In genomic region chr16:80347900-80348299, GRCh38 we compare ENCODE assay signal across 12 cellular contexts.
A peak's percentile ranks its signal among the peaks of the same experiment; 100 is the strongest.
DNase-seq lines count a peak whose midpoint lies in the region; ATAC-seq and TF ChIP-seq lines count a peak whose summit lies in the region.
"Had no signal": no experiment of that assay in that cellular context is flagged by ENCODE, and none has a peak within 500 bp of the region (broad histone marks: within the 10 kb centered on the region; RNA-seq: fewer than 3 reads in every experiment).

No MANE protein-coding gene starts in this region.

- H3K36me3 ChIP-seq in adrenal gland (replicated peaks in 1 of 2) (no peaks in the 10 kb centered on the region), fibroblast of lung (ENCODE audit: control insufficient read depth, insufficient read depth, low read length) (no peaks in the 10 kb centered on the region), upper lobe of right lung (no peaks in the 10 kb centered on the region)

- intact Hi-C loops in adrenal gland (cut with DNase I) (no loop called here), upper lobe of right lung (cut with DNase I) (no loop called here)

- H3K4me2 ChIP-seq in fibroblast of lung (ENCODE audit: extremely low read depth, insufficient read depth, low read length), result no peak overlapping the region

- no peaks in the 10 kb centered on the region for H3K27me3 ChIP-seq in adrenal gland
- no peaks in the 10 kb centered on the region for H3K27me3 ChIP-seq in fibroblast of lung (ENCODE audit: control insufficient read depth, insufficient read depth, low read length)
- no peaks in the 10 kb centered on the region for H3K27me3 ChIP-seq in upper lobe of right lung

- H3K9ac ChIP-seq in fibroblast of lung (ENCODE audit: insufficient read depth, low read length), result no peak overlapping the region

- H3K79me2 ChIP-seq in fibroblast of lung (ENCODE audit: control insufficient read depth, insufficient read depth, low read length), result no peaks in the 10 kb centered on the region

- no peaks in the 10 kb centered on the region for H4K20me1 ChIP-seq in fibroblast of lung (ENCODE audit: control insufficient read depth, extremely low read depth, insufficient read depth, low read length)

- no peak overlapping the region for H3K4me3 ChIP-seq in adrenal gland
- H3K4me3 ChIP-seq in fibroblast of lung (replicated peaks in 1 of 4; ENCODE audit: control extremely low read depth in 1 of 4, insufficient read depth in 1 of 4, low read depth in 3 of 4, low read length in 4 of 4), result no peak overlapping the region
- H3K4me3 ChIP-seq in upper lobe of right lung, result no peak overlapping the region

- DNase-seq in adrenal gland (peak in 6 of 7 donors; percentile 11 to 65 (median 20)), fibroblast of lung (ENCODE audit: low read depth in 2 of 2) (peak; percentile 23 to 26), medulla oblongata (ENCODE audit: extremely low spot score) (peak; percentile 44), upper lobe of right lung (peak; percentile 68), HT-29 (ENCODE audit: low spot score) (no peak), H4 (ENCODE audit: low spot score) (no peak)
- DNase-seq: activated CD4-positive, alpha-beta T cell treated with anti-CD3 and anti-CD28 coated beads, Interleukin-2, amount 50 U/mL, for 4 hours; CD8-positive, alpha-beta memory T cell; central memory CD4-positive, alpha-beta T cell; erythroblast; stimulated activated naive CD8-positive, alpha-beta T cell treated with anti-CD3 and anti-CD28 coated beads, Interleukin-15, Interleukin-2, amounts not matched to agents 100 U/mL and 50 U/mL, for 24 hours had no signal

- H3K4me1 ChIP-seq in adrenal gland (replicated peaks in 1 of 2) (no peaks in the 10 kb centered on the region), fibroblast of lung (ENCODE audit: control insufficient read depth, extremely low read depth, insufficient read depth, low read length) (no peaks in the 10 kb centered on the region), upper lobe of right lung (peaks cover 6% of the 10 kb centered on the region)

- ATAC-seq in upper lobe of right lung (peak; percentile 66), HG02798 (IDR thresholded peaks at IDR 0.05; ENCODE audit: poor library complexity, unreplicated experiment) (no peak)
- ATAC-seq: stimulated activated naive CD8-positive, alpha-beta T cell treated with anti-CD3 and anti-CD28 coated beads, Interleukin-15, Interleukin-2, amounts not matched to agents 100 U/mL and 50 U/mL, for 24 hours had no signal

- TF ChIP-seq POLR2A in adrenal gland (IDR thresholded peaks at IDR 0.05), result no peak

- H3K9me3 ChIP-seq in adrenal gland (replicated peaks in 1 of 3) (no peaks in the 10 kb centered on the region), fibroblast of lung (ENCODE audit: control insufficient read depth, insufficient read depth, low read depth, low read length) (no peaks in the 10 kb centered on the region), upper lobe of right lung (no peaks in the 10 kb centered on the region)

- WGBS in adrenal gland, 4 donors, result 50 to 70% (median 60%) methylated on average over 3 of the region's 3 CpGs

- TF ChIP-seq CTCF in adrenal gland (IDR thresholded peaks at IDR 0.05), result no peak
- no peak for TF ChIP-seq CTCF in fibroblast of lung (conservative IDR thresholded peaks at IDR 0.05 in 1 of 2, IDR thresholded peaks at IDR 0.05 in 1 of 2; ENCODE audit: low read depth in 1 of 2, low read length in 2 of 2)
- TF ChIP-seq CTCF in upper lobe of right lung (IDR thresholded peaks at IDR 0.05), result no peak

- H3K27ac ChIP-seq in adrenal gland, result no peak overlapping the region
- H3K27ac ChIP-seq in fibroblast of lung (ENCODE audit: insufficient read depth, low read length), result no peak overlapping the region
- no peak overlapping the region for H3K27ac ChIP-seq in upper lobe of right lung

- H2AFZ ChIP-seq in fibroblast of lung (ENCODE audit: low read length), result no peak overlapping the region

Comparison
In these comparisons a context has a peak if more than half of its experiments do, and no peak if none do; other contexts are left out.
1. DNase-seq: peak in adrenal gland (6 of 7), fibroblast of lung (2 of 2), medulla oblongata (single experiment) and upper lobe of right lung (single experiment); none in HT-29 (single experiment) and H4 (single experiment).